ENCODE assay signal across 9 cellular contexts in the genomic region with DNA sequence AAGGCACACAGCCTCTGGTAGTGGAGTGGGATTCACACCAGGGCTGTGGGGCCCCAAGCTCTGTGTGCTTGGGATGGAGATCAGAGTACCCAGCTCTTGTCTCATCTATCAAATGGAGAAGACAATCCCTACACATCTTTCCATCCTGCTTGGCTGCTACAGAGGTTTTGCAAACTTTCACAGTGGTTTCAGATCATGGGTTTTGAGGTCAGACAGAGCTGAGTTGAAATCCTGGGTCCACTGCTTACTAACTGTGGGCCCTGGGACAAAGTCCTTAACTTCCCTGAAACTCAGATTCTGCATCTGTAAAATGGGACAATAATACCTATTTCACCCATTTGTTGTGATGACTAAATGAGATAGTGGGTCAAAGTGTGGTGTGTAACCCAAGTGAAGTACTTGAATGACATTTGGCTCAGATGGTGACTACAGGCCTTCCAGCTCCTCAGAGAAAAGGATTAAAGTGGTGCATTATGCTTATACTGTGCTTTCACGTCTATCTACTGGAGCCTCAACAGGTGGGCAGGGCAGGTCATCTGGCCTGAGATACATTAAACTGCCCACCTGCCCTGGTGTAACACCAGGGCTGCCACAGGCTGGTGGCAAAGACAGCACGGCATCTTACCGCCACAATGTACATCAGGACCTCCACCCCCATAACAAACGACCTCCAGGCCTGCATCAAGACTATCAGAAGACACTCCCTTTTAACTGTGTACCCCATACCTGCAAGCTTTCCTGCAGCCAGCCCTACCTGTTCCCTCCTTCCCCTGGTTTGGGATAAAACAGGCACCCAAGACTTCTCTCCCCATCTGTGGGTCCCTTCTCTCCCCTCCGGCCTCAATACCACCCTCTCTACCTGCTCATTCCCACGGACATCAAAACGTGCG. TPM values are rescaled to one million over a fixed set of nuclear protein-coding genes. Genes with fewer than 3 reads are reported as not detected.
A peak's percentile ranks its signal among the peaks of the same experiment; 100 is the strongest.
DNase-seq lines count a peak whose midpoint lies in the region; TF ChIP-seq lines count a peak whose summit lies in the region.
"Had no signal": no experiment of that assay in that cellular context is flagged by ENCODE, and none has a peak within 500 bp of the region (broad histone marks: within the 10 kb centered on the region; RNA-seq: fewer than 3 reads in every experiment).

No MANE protein-coding gene starts in this region.

- POLR2A ChIA-PET in activated CD4-positive, alpha-beta memory T cell treated with anti-CD3 and anti-CD28 coated beads for 36 hours (lab: Charles Lee), result interaction anchor here (1.2 to 11.5 kb wide), 7 partner anchors 18 to 134 kb away, joined by 5 to 237 read pairs (median 48); partner anchors contain the start of genes FBXW2, PHF19 and PSMD5

- peak overlapping the region; percentile 87 to 96 (median 92) for H3K27ac ChIP-seq in transverse colon

- no peaks in the 10 kb centered on the region for H3K9me3 Mint-ChIP-seq in activated naive CD4-positive, alpha-beta T cell treated with anti-CD3 and anti-CD28 coated beads, Interleukin-2, amount 50 U/mL, for 24 hours
- H3K9me3 Mint-ChIP-seq in activated CD4-positive, alpha-beta memory T cell treated with anti-CD3 and anti-CD28 coated beads for 36 hours, result peaks cover 2% of the 10 kb centered on the region
- H3K9me3 Mint-ChIP-seq in mesothelial cell of epicardium, result no peaks in the 10 kb centered on the region

- WGBS in transverse colon (ENCODE audit: low coverage in 1 of 2), 2 donors, result 53 to 67% methylated on average over 7 to 8 of the region's 8 CpGs

- TF ChIP-seq CTCF in mesothelial cell of epicardium (IDR thresholded peaks at IDR 0.05; ENCODE audit: unreplicated experiment) (no peak), transverse colon (IDR thresholded peaks at IDR 0.05) (no peak)

- H3K9me3 ChIP-seq in transverse colon, result no peaks in the 10 kb centered on the region

- H3K4me3 ChIP-seq in transverse colon, result no peak overlapping the region

- DNase-seq in activated naive CD4-positive, alpha-beta T cell treated with anti-CD3 and anti-CD28 coated beads, Interleukin-2, amount 50 U/mL, for 16 hours, result no peak
- peak; percentile 50 for DNase-seq in activated CD4-positive, alpha-beta memory T cell treated with anti-CD3 and anti-CD28 coated beads for 36 hours
- DNase-seq in mesothelial cell of epicardium (ENCODE audit: low spot score in 2 of 2, unreplicated experiment in 2 of 2) (no peak), transverse colon (no peak), hepatic stellate cell (ENCODE audit: low spot score) (no peak), NCI-H446 (lab: John Stamatoyannopoulos, UW) (no peak), NCI-H1694 (lab: John Stamatoyannopoulos, UW) (no peak)
- DNase-seq: NCI-H2107 had no signal

- in situ Hi-C loops in transverse colon (cut with MboI; ENCODE audit: low pct_ligation_motif_present in 1 of 4, low pct_unique_long_range_greater_than_20kb in 1 of 4, low sequenced_read_pairs in 3 of 4), result loop anchor here in 3 of 4 donors (25.0 kb wide), 1 partner anchor 165 kb away; no protein-coding TSS in a partner anchor

- CTCF ChIA-PET in activated CD4-positive, alpha-beta memory T cell treated with anti-CD3 and anti-CD28 coated beads for 36 hours (lab: Charles Lee), result interaction anchor here (0.9 to 8.8 kb wide), 3 partner anchors 8 to 58 kb away, joined by 3 to 76 read pairs (median 3); no protein-coding TSS in a partner anchor

- H3K27me3 Mint-ChIP-seq in activated naive CD4-positive, alpha-beta T cell treated with anti-CD3 and anti-CD28 coated beads, Interleukin-2, amount 50 U/mL, for 24 hours, result no peaks in the 10 kb centered on the region
- H3K27me3 Mint-ChIP-seq in activated CD4-positive, alpha-beta memory T cell treated with anti-CD3 and anti-CD28 coated beads for 36 hours, result no peaks in the 10 kb centered on the region
- H3K27me3 Mint-ChIP-seq in mesothelial cell of epicardium (ENCODE audit: low read depth), result peaks cover 2% of the 10 kb centered on the region

- peaks cover 9 to 30% (median 17%) of the 10 kb centered on the region in 4 donors for H3K4me1 ChIP-seq in transverse colon

- intact Hi-C loops in activated CD4-positive, alpha-beta memory T cell treated with anti-CD3 and anti-CD28 coated beads for 36 hours (cut with micrococcal nuclease), result loop anchor here (2.0 to 10.0 kb wide), 3 partner anchors 147 to 427 kb away; partner anchors contain the start of genes CNTRL and RAB14
- intact Hi-C loops in transverse colon (cut with DNase I; ENCODE audit: low total_unique reads), result no loop called here

- peaks cover 31% of the 10 kb centered on the region for H3K36me3 Mint-ChIP-seq in activated naive CD4-positive, alpha-beta T cell treated with anti-CD3 and anti-CD28 coated beads, Interleukin-2, amount 50 U/mL, for 24 hours
- peaks cover 38% of the 10 kb centered on the region for H3K36me3 Mint-ChIP-seq in activated CD4-positive, alpha-beta memory T cell treated with anti-CD3 and anti-CD28 coated beads for 36 hours
- no peaks in the 10 kb centered on the region for H3K36me3 Mint-ChIP-seq in mesothelial cell of epicardium

- H3K4me3 Mint-ChIP-seq in activated naive CD4-positive, alpha-beta T cell treated with anti-CD3 and anti-CD28 coated beads, Interleukin-2, amount 50 U/mL, for 24 hours, result peak overlapping the region; percentile 95
- peak overlapping the region; percentile 80 for H3K4me3 Mint-ChIP-seq in activated CD4-positive, alpha-beta memory T cell treated with anti-CD3 and anti-CD28 coated beads for 36 hours
- H3K4me3 Mint-ChIP-seq in mesothelial cell of epicardium, result peak overlapping the region; percentile 2

- TF ChIP-seq POLR2A in transverse colon (IDR thresholded peaks at IDR 0.05), result no peak

- H3K27ac Mint-ChIP-seq in activated naive CD4-positive, alpha-beta T cell treated with anti-CD3 and anti-CD28 coated beads, Interleukin-2, amount 50 U/mL, for 24 hours, result peak overlapping the region; percentile 98
- peak overlapping the region; percentile 97 for H3K27ac Mint-ChIP-seq in activated CD4-positive, alpha-beta memory T cell treated with anti-CD3 and anti-CD28 coated beads for 36 hours
- no peak overlapping the region for H3K27ac Mint-ChIP-seq in mesothelial cell of epicardium

- no peak for TF ChIP-seq EP300 in transverse colon (IDR thresholded peaks at IDR 0.05; ENCODE audit: low read depth)

- peaks cover 63% of the 10 kb centered on the region for H3K4me1 Mint-ChIP-seq in activated naive CD4-positive, alpha-beta T cell treated with anti-CD3 and anti-CD28 coated beads, Interleukin-2, amount 50 U/mL, for 24 hours
- H3K4me1 Mint-ChIP-seq in activated CD4-positive, alpha-beta memory T cell treated with anti-CD3 and anti-CD28 coated beads for 36 hours (ENCODE audit: low read depth), result peaks cover 52% of the 10 kb centered on the region
- H3K4me1 Mint-ChIP-seq in mesothelial cell of epicardium, result peaks cover 10% of the 10 kb centered on the region

- H3K36me3 ChIP-seq in transverse colon, result no peaks in the 10 kb centered on the region

- no peaks in the 10 kb centered on the region for H3K27me3 ChIP-seq in transverse colon

RNA-seq across cellular contexts. Expression of gene TRAF1, which starts 0.8 kb away (rescaled TPM):
- 100 to 1,000 TPM; 124 TPM for total RNA-seq in activated CD4-positive, alpha-beta memory T cell treated with anti-CD3 and anti-CD28 coated beads for 36 hours
- total RNA-seq in mesothelial cell of epicardium (7.7 to 8.2 TPM (median 8.0 TPM) in 3 replicates), transverse colon (1 to 10 TPM; 2.2 to 7.2 (median 4.3) TPM)

RNA-seq across cellular contexts. Expression of gene PHF19, which starts 50.4 kb away (rescaled TPM):
- total RNA-seq in activated CD4-positive, alpha-beta memory T cell treated with anti-CD3 and anti-CD28 coated beads for 36 hours, result 100 to 1,000 TPM; 183 to 189 TPM
- total RNA-seq in mesothelial cell of epicardium (36.0 to 44.5 TPM (median 41.6 TPM) in 3 replicates), transverse colon (10 to 100 TPM in 2 of 4 donors, 1 to 10 TPM in 2; 6.7 to 11.1 (median 9.3) TPM)

Comparison
In these comparisons a context has a peak if more than half of its experiments do, and no peak if none do; other contexts are left out.
1. H3K4me3 Mint-ChIP-seq: peak in every context shown above with its lines; median percentile 95 in activated naive CD4-positive, alpha-beta T cell treated with anti-CD3 and anti-CD28 coated beads, Interleukin-2, amount 50 U/mL, for 24 hours; 80 in activated CD4-positive, alpha-beta memory T cell treated with anti-CD3 and anti-CD28 coated beads for 36 hours; 2 in mesothelial cell of epicardium.
2. RNA of gene TRAF1, which starts 0.8 kb away (total RNA-seq): 124 TPM in activated CD4-positive, alpha-beta memory T cell treated with anti-CD3 and anti-CD28 coated beads for 36 hours; 7.7 to 8.2 TPM in mesothelial cell of epicardium and 2.2 to 7.2 TPM in transverse colon; every median in the first group is over 10 times any median in the second.